ENCODE assay signal across 8 cellular contexts in the genomic region with DNA sequence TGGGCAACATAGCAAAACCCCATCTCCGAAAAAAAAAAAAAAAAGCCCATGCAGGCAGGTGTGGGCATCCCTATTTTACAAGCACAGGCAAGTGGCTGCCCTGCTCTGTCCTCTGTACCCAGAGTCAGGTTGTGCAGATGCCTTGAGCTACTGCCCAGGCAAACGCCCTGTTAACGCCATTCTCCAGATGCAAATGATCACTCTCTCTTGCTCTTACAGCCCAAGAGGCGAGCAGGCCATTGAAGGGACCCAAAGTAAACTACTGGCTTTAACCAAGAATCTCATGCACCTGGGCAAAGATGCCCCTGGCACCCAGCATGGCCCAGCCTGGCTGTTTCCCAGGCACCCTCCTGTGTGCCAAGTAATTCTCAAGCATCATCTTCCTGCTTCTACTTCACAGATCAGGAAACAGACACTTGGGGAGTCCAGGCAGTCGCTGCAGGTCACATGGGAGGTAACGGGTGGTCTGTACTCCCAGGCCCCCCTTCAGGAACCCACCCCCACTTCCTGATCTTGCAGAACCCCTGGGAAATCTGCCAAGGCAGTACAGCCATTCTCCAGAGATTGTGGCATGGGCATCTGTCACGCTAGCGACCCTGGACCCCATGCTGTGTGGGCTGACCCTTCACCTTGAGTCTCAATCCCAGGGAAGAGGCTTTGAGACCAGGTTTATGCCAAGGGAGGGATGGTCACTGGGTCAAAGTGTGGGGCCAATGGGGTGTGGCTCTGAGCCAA. TPM values are rescaled to one million over a fixed set of nuclear protein-coding genes. Genes with fewer than 3 reads are reported as not detected.
DNase-seq lines count a peak whose midpoint lies in the region; ATAC-seq, FAIRE-seq and TF ChIP-seq lines count a peak whose summit lies in the region.

No MANE protein-coding gene starts in this region.

- H2BK120ac ChIP-seq in H1 (replicated peaks; ENCODE audit: low read depth, low read length): no peak overlapping the region

- H2AK5ac ChIP-seq in H1 (ENCODE audit: low read depth, low read length): peak overlapping the region; percentile 60

- TF ChIP-seq EP300 in H1 (IDR thresholded peaks at IDR 0.05; ENCODE audit: borderline replicate concordance in 1 of 2, low read depth in 2 of 2, low read length in 2 of 2): no peak

- POLR2A ChIA-PET in CD8-positive, alpha-beta memory T cell (lab: Charles Lee): interaction anchor here (0.6 to 0.7 kb wide), 2 partner anchors 9 to 11 kb away, joined by 3 read pairs; no protein-coding TSS in a partner anchor
- POLR2A ChIA-PET in H1 (lab: Charles Lee; ENCODE audit: partially characterized antibody): interaction anchor here (0.8 to 0.9 kb wide), 2 partner anchors 9 to 12 kb away, joined by 3 to 4 read pairs; no protein-coding TSS in a partner anchor

- H3K4ac ChIP-seq in H1 (replicated peaks; ENCODE audit: insufficient read length, low read depth, low read length): no peak overlapping the region

- TF ChIP-seq POLR2A in H1 (IDR thresholded peaks at IDR 0.05; ENCODE audit: control extremely low read depth in 1 of 2, low read depth in 2 of 2, low read length in 2 of 2): no peak

- peak overlapping the region in 6 of 7 donors; percentile 22 to 97 (median 36) for H3K4me3 Mint-ChIP-seq in CD8-positive, alpha-beta memory T cell

- no peak overlapping the region for H3K23ac ChIP-seq in H1 (ENCODE audit: insufficient read length)

- peaks cover 94 to 99% (median 98%) of the 10 kb centered on the region in 3 donors for H3K4me1 Mint-ChIP-seq in CD8-positive, alpha-beta memory T cell

- no peaks in the 10 kb centered on the region for H3K23me2 ChIP-seq in H1 (ENCODE audit: low read depth, low read length)

- no peaks in the 10 kb centered on the region for H3K9me3 ChIP-seq in CD8-positive, alpha-beta memory T cell (ENCODE audit: low read length)
- H3K9me3 ChIP-seq in H1 (ENCODE audit: insufficient read depth in 2 of 2, low read depth in 1 of 2, low read length in 1 of 2) (no peaks in the 10 kb centered on the region), psoas muscle (no peaks in the 10 kb centered on the region)

- no peak overlapping the region for H3K18ac ChIP-seq in H1 (ENCODE audit: extremely low read depth, low read length)

- H3K27me3 Mint-ChIP-seq in CD8-positive, alpha-beta memory T cell: peaks cover 0 to under 1% of the 10 kb centered on the region in 2 donors

- H3K79me2 ChIP-seq in H1 (ENCODE audit: control insufficient read depth in 1 of 2, insufficient read depth in 2 of 2, low read length in 2 of 2): peaks cover 5 to 97% of the 10 kb centered on the region in 2 experiments; a peak in 3 of 4 replicates

- no peak overlapping the region for H3K9ac ChIP-seq in H1 (replicated peaks in 1 of 4; ENCODE audit: extremely low read depth in 1 of 4, low read depth in 3 of 4, low read length in 3 of 4)

- no peak overlapping the region for H3K4me2 ChIP-seq in H1 (ENCODE audit: insufficient read depth in 1 of 2, low read depth in 2 of 2, low read length in 2 of 2)

- H4K91ac ChIP-seq in H1 (replicated peaks; ENCODE audit: insufficient read length, low read length): no peak overlapping the region

- H3K9me3 Mint-ChIP-seq in CD8-positive, alpha-beta memory T cell: no peaks in the 10 kb centered on the region

- H3K56ac ChIP-seq in H1 (replicated peaks; ENCODE audit: insufficient read length, low read depth, low read length): no peak overlapping the region

- H3K27me3 ChIP-seq in CD8-positive, alpha-beta memory T cell (ENCODE audit: insufficient read depth, low read length, poor library complexity, severe bottlenecking): no peaks in the 10 kb centered on the region
- H3K27me3 ChIP-seq in H1 (replicated peaks in 1 of 4; ENCODE audit: control insufficient read depth in 3 of 4, extremely low read depth in 1 of 4, insufficient read depth in 3 of 4, low read length in 3 of 4): no peaks in the 10 kb centered on the region
- H3K27me3 ChIP-seq in psoas muscle (ENCODE audit: insufficient read depth in 3 of 3, low read length in 2 of 3): no peaks in the 10 kb centered on the region

- H3K36me3 ChIP-seq in CD8-positive, alpha-beta memory T cell (ENCODE audit: insufficient read depth, low read length): no peaks in the 10 kb centered on the region
- no peaks in the 10 kb centered on the region for H3K36me3 ChIP-seq in H1 (ENCODE audit: control insufficient read depth in 2 of 4, insufficient read depth in 4 of 4, low read length in 3 of 4)
- no peaks in the 10 kb centered on the region for H3K36me3 ChIP-seq in psoas muscle (ENCODE audit: insufficient read depth in 1 of 2, low read depth in 1 of 2)

- H2AFZ ChIP-seq in H1 (ENCODE audit: low read length): no peak overlapping the region

- H2BK12ac ChIP-seq in H1 (ENCODE audit: low read depth, low read length): peak overlapping the region; percentile 84; the same call in 1 of the 2 replicates

- H2BK20ac ChIP-seq in H1 (ENCODE audit: low read length): no peak overlapping the region

- H2BK5ac ChIP-seq in H1 (ENCODE audit: low read depth, low read length): peak overlapping the region; percentile 93; the same call in 1 of the 2 replicates

- WGBS in H1 (ENCODE audit: extremely low coverage in 1 of 2, insufficient coverage in 1 of 2, insufficient read length in 1 of 2, insufficient replicate concordance in 2 of 2, low coverage in 1 of 2, low lambda C conversion rate in 2 of 2, missing lambda C conversion rate in 1 of 2), 2 experiments: 83% methylated on average over 8 of the region's 8 CpGs; no CpG with 5 or more reads in 1 of the 2 experiments
- 57 to 82% (median 68%) methylated on average over 8 of the region's 8 CpGs for WGBS in psoas muscle, 3 donors

- no peak for DNase-seq in CD8-positive, alpha-beta memory T cell
- peak; percentile 77 for DNase-seq in NCI-H2029 treated with DMSO at 0.1 percent for 48 hours (lab: John Stamatoyannopoulos, UW)
- no peak for DNase-seq in H1 (ENCODE audit: low read depth in 1 of 2, low spot score in 2 of 2)
- DNase-seq in psoas muscle: no peak
- DNase-seq in glomerular visceral epithelial cell (ENCODE audit: extremely low spot score): no peak
- no peak for DNase-seq in DMS153 (lab: John Stamatoyannopoulos, UW)
- no peak for DNase-seq in activated CD4-positive, alpha-beta T cell treated with anti-CD3 and anti-CD28 coated beads, Interleukin-2, amount 50 U/mL, for 1 hour

- peaks cover 22 to 46% of the 10 kb centered on the region in 2 experiments for H4K20me1 ChIP-seq in H1 (replicated peaks in 1 of 2; ENCODE audit: control insufficient read depth in 1 of 2, insufficient read depth in 2 of 2, low read length in 2 of 2)

- H3K4me1 ChIP-seq in CD8-positive, alpha-beta memory T cell (ENCODE audit: insufficient read depth, low read length): peaks cover 99% of the 10 kb centered on the region
- H3K4me1 ChIP-seq in H1 (replicated peaks in 1 of 4; ENCODE audit: control insufficient read depth in 3 of 4, insufficient read depth in 4 of 4, low read length in 3 of 4): peaks cover 0 to 51% (median 23%) of the 10 kb centered on the region in 4 experiments; a peak in 6 of 7 replicates
- H3K4me1 ChIP-seq in psoas muscle: peaks cover 84% of the 10 kb centered on the region

- peaks cover 31% of the 10 kb centered on the region for H3K79me1 ChIP-seq in H1 (ENCODE audit: low read depth, low read length)

- H3K36me3 Mint-ChIP-seq in CD8-positive, alpha-beta memory T cell: peaks cover 0 to 74% (median 1%) of the 10 kb centered on the region in 3 donors

- TF ChIP-seq CTCF in H1 (IDR thresholded peaks at IDR 0.05; ENCODE audit: control extremely low read depth in 1 of 3, insufficient read depth in 1 of 3, low read depth in 1 of 3, low read length in 3 of 3): no peak
- no peak for TF ChIP-seq CTCF in psoas muscle (IDR thresholded peaks at IDR 0.05)

- H2BK15ac ChIP-seq in H1 (ENCODE audit: low read length): no peak overlapping the region

- peak overlapping the region; percentile 27 for H3K27ac ChIP-seq in CD8-positive, alpha-beta memory T cell (ENCODE audit: low read depth, low read length)
- no peak overlapping the region for H3K27ac ChIP-seq in H1 (ENCODE audit: low read depth, low read length)
- peak overlapping the region; percentile 85 for H3K27ac ChIP-seq in psoas muscle

- peak overlapping the region in 7 of 8 donors; percentile 54 to 99 (median 93) for H3K27ac Mint-ChIP-seq in CD8-positive, alpha-beta memory T cell

- CTCF ChIA-PET in CD8-positive, alpha-beta memory T cell (lab: Charles Lee): interaction anchor here (1.0 to 27.7 kb wide), 4 partner anchors 11 to 103 kb away, joined by 4 to 485 read pairs (median 20); no protein-coding TSS in a partner anchor
- CTCF ChIA-PET in H1 (lab: Charles Lee; ENCODE audit: partially characterized antibody): interaction anchor here (0.6 to 35.5 kb wide), 7 partner anchors 9 to 744 kb away, joined by 3 to 825 read pairs (median 4); no protein-coding TSS in a partner anchor

- H4K5ac ChIP-seq in H1 (ENCODE audit: insufficient read length, low read depth, low read length): no peak overlapping the region

- no peak for TF ChIP-seq RAD21 in H1 (IDR thresholded peaks at IDR 0.05 in 1 of 2, conservative IDR thresholded peaks at IDR 0.05 in 1 of 2; ENCODE audit: low read depth in 2 of 2, low read length in 2 of 2)

- no peak overlapping the region for H3K14ac ChIP-seq in H1 (ENCODE audit: insufficient read length)

- no peak overlapping the region for H4K8ac ChIP-seq in H1 (ENCODE audit: extremely low read depth, insufficient read depth, low read length)

- ATAC-seq in psoas muscle (no peak), GM21576 (IDR thresholded peaks at IDR 0.05; ENCODE audit: unreplicated experiment) (no peak)

- intact Hi-C loops in psoas muscle (cut with DNase I): no loop called here

- H3K4me3 ChIP-seq in CD8-positive, alpha-beta memory T cell (ENCODE audit: low read length): peak overlapping the region; percentile 51
- H3K4me3 ChIP-seq in H1 (ENCODE audit: extremely low read depth in 1 of 4, insufficient read depth in 2 of 4, low read depth in 3 of 4, low read length in 4 of 4) (no peak overlapping the region), psoas muscle (no peak overlapping the region)

- FAIRE-seq in H1 (lab: Jason Lieb, UNC): no peak

RNA-seq across cellular contexts. Expression of gene EEIG1, which starts 14.2 kb away (rescaled TPM):
- total RNA-seq in CD8-positive, alpha-beta memory T cell: 10 to 100 TPM; 82.2 to 93.3 TPM
- polyA plus RNA-seq in CD8-positive, alpha-beta memory T cell: 167 TPM
- total RNA-seq in H1 (2021; fragmentation: NEBNext Ultra II Directional; extraction: Animal tissue kit (Norgen Biotek cat#: 25700)): 50.8 and 51.3 TPM in 2 replicates
- polyA plus RNA-seq in H1 (2011; rRNA removed): 29.8 and 61.0 TPM in 2 replicates
- polyA plus RNA-seq in H1 (2011; cell fraction: cytosol; rRNA removed): 21.7 TPM
- polyA plus RNA-seq in H1 (2011; cell fraction: nucleus; rRNA removed): 44.6 TPM
- polyA plus RNA-seq in H1 (2012, experiment 1 of 2): 25.4 to 46.5 TPM (median 38.1 TPM) in 4 replicates
- polyA plus RNA-seq in H1 (2012, experiment 2 of 2): 23.9 TPM
- 23.7 TPM for polyA plus RNA-seq in H1 (2013, experiment 1 of 2)
- polyA plus RNA-seq in H1 (2013, experiment 2 of 2): 21.4 TPM
- 17.4 and 17.6 TPM in 2 replicates for polyA minus RNA-seq in H1 (2011; rRNA and poly(A)+ RNA removed)
- polyA minus RNA-seq in H1 (2011; cell fraction: cytosol; rRNA and poly(A)+ RNA removed): 13.5 TPM
- 20.7 TPM for polyA minus RNA-seq in H1 (2011; cell fraction: nucleus; rRNA and poly(A)+ RNA removed)
- total RNA-seq in psoas muscle: 10 to 100 TPM in 1 of 4 donors, 1 to 10 TPM in 3; 3.6 to 11.4 (median 8.3) TPM
- 1 to 10 TPM; 3.6 to 6.1 (median 5.1) TPM for polyA plus RNA-seq in psoas muscle

RNA-seq across cellular contexts. Expression of gene DPM2, which starts 28.9 kb away (rescaled TPM):
- total RNA-seq in CD8-positive, alpha-beta memory T cell: 10 to 100 TPM; 73.8 to 75.5 TPM
- 52.2 TPM for polyA plus RNA-seq in CD8-positive, alpha-beta memory T cell
- total RNA-seq in H1 (2021; fragmentation: NEBNext Ultra II Directional; extraction: Animal tissue kit (Norgen Biotek cat#: 25700)): 45.4 and 48.8 TPM in 2 replicates
- 95.4 and 110 TPM in 2 replicates for polyA plus RNA-seq in H1 (2011; rRNA removed)
- polyA plus RNA-seq in H1 (2011; cell fraction: cytosol; rRNA removed): 55.5 TPM
- 67.9 TPM for polyA plus RNA-seq in H1 (2011; cell fraction: nucleus; rRNA removed)
- 34.5 to 60.4 TPM (median 57.6 TPM) in 4 replicates for polyA plus RNA-seq in H1 (2012, experiment 1 of 2)
- polyA plus RNA-seq in H1 (2012, experiment 2 of 2): 64.1 TPM
- 39.2 TPM for polyA plus RNA-seq in H1 (2013, experiment 1 of 2)
- 39.2 TPM for polyA plus RNA-seq in H1 (2013, experiment 2 of 2)
- 37.7 and 56.7 TPM in 2 replicates for polyA minus RNA-seq in H1 (2011; rRNA and poly(A)+ RNA removed)
- polyA minus RNA-seq in H1 (2011; cell fraction: cytosol; rRNA and poly(A)+ RNA removed): 37.1 TPM
- polyA minus RNA-seq in H1 (2011; cell fraction: nucleus; rRNA and poly(A)+ RNA removed): 41.0 TPM
- 10 to 100 TPM in 3 of 4 donors, 1 to 10 TPM in 1; 9.7 to 17.4 (median 12.2) TPM for total RNA-seq in psoas muscle
- polyA plus RNA-seq in psoas muscle: 10 to 100 TPM; 16.6 to 39.6 (median 37.1) TPM

RNA-seq across cellular contexts. Expression of gene PIP5KL1, which starts 36.0 kb away (rescaled TPM):
- 1 to 10 TPM; 1.4 to 2.5 TPM for total RNA-seq in CD8-positive, alpha-beta memory T cell
- polyA plus RNA-seq in CD8-positive, alpha-beta memory T cell: 0.89 TPM
- total RNA-seq in H1 (2021; fragmentation: NEBNext Ultra II Directional; extraction: Animal tissue kit (Norgen Biotek cat#: 25700)): 12.2 and 13.4 TPM in 2 replicates
- polyA plus RNA-seq in H1 (2011; rRNA removed): 15.4 and 27.4 TPM in 2 replicates
- 15.3 TPM for polyA plus RNA-seq in H1 (2011; cell fraction: cytosol; rRNA removed)
- 42.3 TPM for polyA plus RNA-seq in H1 (2011; cell fraction: nucleus; rRNA removed)
- 11.0 to 14.5 TPM (median 13.0 TPM) in 4 replicates for polyA plus RNA-seq in H1 (2012, experiment 1 of 2)
- polyA plus RNA-seq in H1 (2012, experiment 2 of 2): 10.5 TPM
- polyA plus RNA-seq in H1 (2013, experiment 1 of 2): 12.9 TPM
- 11.8 TPM for polyA plus RNA-seq in H1 (2013, experiment 2 of 2)
- polyA minus RNA-seq in H1 (2011; rRNA and poly(A)+ RNA removed): 1.8 and 4.1 TPM in 2 replicates
- polyA minus RNA-seq in H1 (2011; cell fraction: cytosol; rRNA and poly(A)+ RNA removed): 16.4 TPM
- polyA minus RNA-seq in H1 (2011; cell fraction: nucleus; rRNA and poly(A)+ RNA removed): 10.7 TPM
- total RNA-seq in psoas muscle: under 1 TPM in 2 of 4 donors, not detected in 2; 0.40 to 0.44 TPM
- under 1 TPM in 2 of 3 donors, not detected in 1; 0.05 to 0.12 TPM for polyA plus RNA-seq in psoas muscle

RNA-seq across cellular contexts. Expression of gene ST6GALNAC4, which starts 49.7 kb away (rescaled TPM):
- total RNA-seq in CD8-positive, alpha-beta memory T cell: 10 to 100 TPM; 32.9 to 43.2 TPM
- polyA plus RNA-seq in CD8-positive, alpha-beta memory T cell: 28.7 TPM
- 21.8 and 27.0 TPM in 2 replicates for total RNA-seq in H1 (2021; fragmentation: NEBNext Ultra II Directional; extraction: Animal tissue kit (Norgen Biotek cat#: 25700))
- polyA plus RNA-seq in H1 (2011; rRNA removed) (34.1 and 49.5 TPM in 2 replicates), psoas muscle (10 to 100 TPM; 14.0 to 31.4 (median 14.8) TPM)
- polyA plus RNA-seq in H1 (2011; cell fraction: cytosol; rRNA removed): 27.6 TPM
- 38.3 TPM for polyA plus RNA-seq in H1 (2011; cell fraction: nucleus; rRNA removed)
- 11.6 to 21.8 TPM (median 18.9 TPM) in 4 replicates for polyA plus RNA-seq in H1 (2012, experiment 1 of 2)
- 18.6 TPM for polyA plus RNA-seq in H1 (2012, experiment 2 of 2)
- 26.2 TPM for polyA plus RNA-seq in H1 (2013, experiment 1 of 2)
- 25.6 TPM for polyA plus RNA-seq in H1 (2013, experiment 2 of 2)
- 16.4 and 19.0 TPM in 2 replicates for polyA minus RNA-seq in H1 (2011; rRNA and poly(A)+ RNA removed)
- polyA minus RNA-seq in H1 (2011; cell fraction: cytosol; rRNA and poly(A)+ RNA removed): 32.7 TPM
- 24.5 TPM for polyA minus RNA-seq in H1 (2011; cell fraction: nucleus; rRNA and poly(A)+ RNA removed)
- total RNA-seq in psoas muscle: 10 to 100 TPM in 3 of 4 donors, 1 to 10 TPM in 1; 8.9 to 52.6 (median 27.3) TPM
